In the genomic region with DNA sequence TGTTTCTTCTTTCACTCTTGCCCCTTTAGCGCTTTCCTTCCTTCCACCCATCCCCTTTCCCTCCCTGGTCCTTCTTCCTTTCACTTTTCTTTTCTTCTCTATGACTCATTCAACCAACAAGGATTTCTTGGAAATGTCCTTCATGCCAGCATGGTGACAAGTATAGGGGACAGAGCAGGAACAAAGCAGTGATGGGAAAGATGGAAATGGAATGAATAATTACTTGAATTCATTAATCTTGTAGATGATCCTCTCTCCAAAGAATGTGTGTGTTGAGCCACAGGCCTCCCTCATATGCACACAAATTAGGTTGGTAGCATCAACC, we compare ENCODE assay signal across 8 cellular contexts. TPM values are rescaled to one million over a fixed set of nuclear protein-coding genes. Genes with fewer than 3 reads are reported as not detected.
DNase-seq lines count a peak whose midpoint lies in the region; ATAC-seq and TF ChIP-seq lines count a peak whose summit lies in the region.

No MANE protein-coding gene starts in this region.

- H3K4me1 ChIP-seq in muscle layer of duodenum (ENCODE audit: control insufficient read depth in 1 of 2, insufficient read depth in 2 of 2, low read length in 2 of 2): peaks cover 16 to 31% of the 10 kb centered on the region in 2 donors

- ATAC-seq in HG03135 (IDR thresholded peaks at IDR 0.05; ENCODE audit: unreplicated experiment) (no peak), HG03139 (IDR thresholded peaks at IDR 0.05; ENCODE audit: unreplicated experiment) (no peak)

- TF ChIP-seq CTCF in AG04450 (IDR thresholded peaks at IDR 0.05; ENCODE audit: low read depth, low read length): no peak
- TF ChIP-seq CTCF in HL-60 (IDR thresholded peaks at IDR 0.05; ENCODE audit: insufficient read depth, low read length): no peak

- H3K4me3 ChIP-seq in AG04450 (ENCODE audit: low read depth, low read length) (no peak overlapping the region), HL-60 (replicated peaks; ENCODE audit: insufficient read depth, low read length) (no peak overlapping the region), muscle layer of duodenum (ENCODE audit: low read depth in 1 of 2, low read length in 2 of 2) (peak overlapping the region; percentile 23 to 76)

- POLR2A ChIA-PET in AG04450 (lab: Yijun Ruan, JAX): interaction anchor here (0.9 to 1.3 kb wide), 4 partner anchors 20 to 47 kb away, joined by 3 to 6 read pairs (median 4); partner anchors contain the start of genes MAT2A and USP39

- CTCF ChIA-PET in AG04450 (lab: Charles Lee): no interaction called here

- H3K9me3 ChIP-seq in AG04450 (ENCODE audit: control insufficient read depth, insufficient read depth, low read length) (no peaks in the 10 kb centered on the region), muscle layer of duodenum (ENCODE audit: control insufficient read depth in 1 of 2, low read length in 2 of 2) (no peaks in the 10 kb centered on the region)

- no peaks in the 10 kb centered on the region for H3K27me3 ChIP-seq in AG04450 (ENCODE audit: control insufficient read depth, insufficient read depth, low read length)
- H3K27me3 ChIP-seq in HL-60 (ENCODE audit: insufficient read depth, poor library complexity, severe bottlenecking): no peaks in the 10 kb centered on the region
- no peaks in the 10 kb centered on the region for H3K27me3 ChIP-seq in muscle layer of duodenum (ENCODE audit: low read depth, low read length)

- no peaks in the 10 kb centered on the region for H3K36me3 ChIP-seq in muscle layer of duodenum (ENCODE audit: control insufficient read depth in 1 of 2, insufficient read depth in 2 of 2, low read length in 2 of 2)

- DNase-seq in AG04450 (ENCODE audit: low read depth, low spot score) (no peak), HL-60 (ENCODE audit: low read depth in 1 of 2, low spot score in 1 of 2) (no peak), astrocyte of the hippocampus (ENCODE audit: low read depth, low spot score) (peak; percentile 85), inferior parietal cortex (ENCODE audit: extremely low spot score) (no peak)
- no peak for DNase-seq in activated CD4-positive, alpha-beta T cell treated with anti-CD3 and anti-CD28 coated beads, Interleukin-2, amount 50 U/mL, for 4 hours

- peak overlapping the region; percentile 72 for H3K27ac ChIP-seq in AG04450 (ENCODE audit: low read depth, low read length)
- H3K27ac ChIP-seq in HL-60 (replicated peaks): peak overlapping the region; percentile 63
- peak overlapping the region; percentile 85 for H3K27ac ChIP-seq in muscle layer of duodenum (ENCODE audit: low read length)

RNA-seq across cellular contexts. Expression of gene VAMP5, which starts 1.5 kb away (rescaled TPM):
- polyA plus RNA-seq in AG04450 (2011; rRNA removed): 100 and 123 TPM in 2 replicates
- 67.4 and 76.8 TPM in 2 replicates for polyA minus RNA-seq in AG04450 (2011; rRNA and poly(A)+ RNA removed)

RNA-seq across cellular contexts. Expression of gene VAMP8, which starts 8.4 kb away (rescaled TPM):
- 2.6 and 3.6 TPM in 2 replicates for polyA plus RNA-seq in AG04450 (2011; rRNA removed)
- polyA minus RNA-seq in AG04450 (2011; rRNA and poly(A)+ RNA removed): 0.48 and 0.55 TPM in 2 replicates

RNA-seq across cellular contexts. Expression of gene RNF181, which starts 9.8 kb away (rescaled TPM):
- polyA plus RNA-seq in AG04450 (2011; rRNA removed): 260 and 351 TPM in 2 replicates
- 140 and 199 TPM in 2 replicates for polyA minus RNA-seq in AG04450 (2011; rRNA and poly(A)+ RNA removed)

RNA-seq across cellular contexts. Expression of gene TMEM150A, which starts 16.8 kb away (rescaled TPM):
- polyA plus RNA-seq in AG04450 (2011; rRNA removed): 11.4 and 14.5 TPM in 2 replicates
- 11.0 and 14.1 TPM in 2 replicates for polyA minus RNA-seq in AG04450 (2011; rRNA and poly(A)+ RNA removed)

RNA-seq across cellular contexts. Expression of gene GGCX, which starts 24.4 kb away (rescaled TPM):
- polyA plus RNA-seq in AG04450 (2011; rRNA removed): 44.0 and 53.8 TPM in 2 replicates
- 80.2 and 104 TPM in 2 replicates for polyA minus RNA-seq in AG04450 (2011; rRNA and poly(A)+ RNA removed)

Comparison
In these comparisons a context has a peak if more than half of its experiments do, and no peak if none do; other contexts are left out.
1. H3K4me3 ChIP-seq: peak in muscle layer of duodenum (2 of 2); none in AG04450 (single experiment) and HL-60 (single experiment).
2. Peak in every context shown above with its lines, with median percentiles within 50 percentile points of each other: H3K27ac ChIP-seq.